In genomic region chr5:132825824-132826391, GRCh38 we compare ENCODE assay signal across 12 cellular contexts. TPM values are rescaled to one million over a fixed set of nuclear protein-coding genes. Genes with fewer than 3 reads are reported as not detected.
DNase-seq lines count a peak whose midpoint lies in the region; TF ChIP-seq lines count a peak whose summit lies in the region.
"Had no signal": no experiment of that assay in that cellular context is flagged by ENCODE, and none has a peak within 500 bp of the region (broad histone marks: within the 10 kb centered on the region; RNA-seq: fewer than 3 reads in every experiment).

No MANE protein-coding gene starts in this region.

- no peaks in the 10 kb centered on the region for H3K9me3 Mint-ChIP-seq in activated naive CD8-positive, alpha-beta T cell treated with anti-CD3 and anti-CD28 coated beads for 36 hours
- H3K9me3 Mint-ChIP-seq in Calu3 (ENCODE audit: low read depth, unreplicated experiment), result no peaks in the 10 kb centered on the region

- peak; percentile 21 for DNase-seq in activated CD8-positive, alpha-beta memory T cell treated with anti-CD3 and anti-CD28 coated beads, Interleukin-2, amount 50 U/mL, for 4 hours
- no peak for DNase-seq in activated CD8-positive, alpha-beta memory T cell treated with anti-CD3 and anti-CD28 coated beads, Interleukin-2, amount 50 U/mL, for 48 hours
- peak; percentile 27 for DNase-seq in activated naive CD8-positive, alpha-beta T cell treated with anti-CD3 and anti-CD28 coated beads for 36 hours
- peak; percentile 57 for DNase-seq in left kidney (ENCODE audit: low read depth, low spot score)
- DNase-seq in UCSD-AML1 (lab: John Stamatoyannopoulos, UW; ENCODE audit: unreplicated experiment), result no peak
- DNase-seq in NCI-H524 treated with DMSO at 0.1 percent for 48 hours (lab: John Stamatoyannopoulos, UW), result no peak
- no peak for DNase-seq in Calu3
- DNase-seq: aorta, NCI-H146 had no signal

- H3K36me3 Mint-ChIP-seq in activated naive CD8-positive, alpha-beta T cell treated with anti-CD3 and anti-CD28 coated beads for 36 hours, result no peaks in the 10 kb centered on the region
- H3K36me3 Mint-ChIP-seq in Calu3 (ENCODE audit: insufficient read depth, unreplicated experiment), result peaks cover 31% of the 10 kb centered on the region

- no peak overlapping the region for H3K27ac Mint-ChIP-seq in activated naive CD8-positive, alpha-beta T cell treated with anti-CD3 and anti-CD28 coated beads for 36 hours
- no peak overlapping the region for H3K27ac Mint-ChIP-seq in Calu3 (ENCODE audit: unreplicated experiment)

- peak overlapping the region; percentile 100 for H3K27ac ChIP-seq in temporal lobe (ENCODE audit: low read depth, low read length)

- H3K27me3 Mint-ChIP-seq in activated naive CD8-positive, alpha-beta T cell treated with anti-CD3 and anti-CD28 coated beads for 36 hours, result peaks cover 73% of the 10 kb centered on the region
- no peaks in the 10 kb centered on the region for H3K27me3 Mint-ChIP-seq in Calu3 (ENCODE audit: unreplicated experiment)

- H3K4me3 Mint-ChIP-seq in activated naive CD8-positive, alpha-beta T cell treated with anti-CD3 and anti-CD28 coated beads for 36 hours, result peak overlapping the region; percentile 34
- no peak overlapping the region for H3K4me3 Mint-ChIP-seq in Calu3 (ENCODE audit: low read depth, unreplicated experiment)

- H3K4me1 Mint-ChIP-seq in activated naive CD8-positive, alpha-beta T cell treated with anti-CD3 and anti-CD28 coated beads for 36 hours, result peaks cover 6% of the 10 kb centered on the region
- peaks cover 11% of the 10 kb centered on the region for H3K4me1 Mint-ChIP-seq in Calu3 (ENCODE audit: low read depth, unreplicated experiment)

- TF ChIP-seq CTCF in Calu3 (IDR thresholded peaks at IDR 0.05; ENCODE audit: unreplicated experiment), result no peak

- CTCF ChIA-PET in Calu3 (lab: Charles Lee), result interaction anchor here (0.6 kb wide), 1 partner anchor 330 kb away, joined by 3 read pairs; no protein-coding TSS in a partner anchor

- intact Hi-C loops in Calu3 (cut with micrococcal nuclease; ENCODE audit: unreplicated experiment), result loop anchor here (10.0 kb wide), 1 partner anchor 241 kb away; no protein-coding TSS in a partner anchor

- BruUV-seq in Calu3 (replicated peaks; lab: Mats Ljungman, UMichigan), result no TSS peak

RNA-seq across cellular contexts. Expression of gene SHROOM1, which starts 4.5 kb away (rescaled TPM):
- 1 to 10 TPM; 1.8 to 2.3 TPM for total RNA-seq in activated naive CD8-positive, alpha-beta T cell treated with anti-CD3 and anti-CD28 coated beads for 36 hours
- total RNA-seq in temporal lobe, result 2.2 TPM
- 24.5 and 27.0 TPM in 2 replicates for total RNA-seq in Calu3 (2022)

RNA-seq across cellular contexts. Expression of gene SOWAHA, which starts 12.8 kb away (rescaled TPM):
- under 1 TPM in 1 of 2 experiments, not detected in 1; 0.06 TPM for total RNA-seq in activated naive CD8-positive, alpha-beta T cell treated with anti-CD3 and anti-CD28 coated beads for 36 hours
- total RNA-seq in temporal lobe, result 4.7 TPM
- total RNA-seq in Calu3 (2022), result 0.78 and 0.88 TPM in 2 replicates
- total RNA-seq: A673, OCI-LY7 had no signal

RNA-seq across cellular contexts. Expression of gene GDF9, which starts 40.4 kb away (rescaled TPM):
- under 1 TPM; 0.26 to 0.29 TPM for total RNA-seq in activated naive CD8-positive, alpha-beta T cell treated with anti-CD3 and anti-CD28 coated beads for 36 hours
- total RNA-seq in temporal lobe (0.98 TPM), Calu3 (2022) (0.61 and 0.94 TPM in 2 replicates)

RNA-seq across cellular contexts. Expression of gene UQCRQ, which starts 40.5 kb away (rescaled TPM):
- total RNA-seq in activated naive CD8-positive, alpha-beta T cell treated with anti-CD3 and anti-CD28 coated beads for 36 hours, result 100 to 1,000 TPM; 652 to 654 TPM
- 76.2 TPM for total RNA-seq in temporal lobe
- total RNA-seq in Calu3 (2022), result 678 and 719 TPM in 2 replicates

RNA-seq across cellular contexts. Expression of gene LEAP2, which starts 47.6 kb away (rescaled TPM):
- 1 to 10 TPM; 1.8 TPM for total RNA-seq in activated naive CD8-positive, alpha-beta T cell treated with anti-CD3 and anti-CD28 coated beads for 36 hours
- total RNA-seq in temporal lobe (0.74 TPM), Calu3 (2022) (2.3 and 2.8 TPM in 2 replicates)

Comparison
In these comparisons a context has a peak if more than half of its experiments do, and no peak if none do; other contexts are left out.
1. DNase-seq: peak in activated CD8-positive, alpha-beta memory T cell treated with anti-CD3 and anti-CD28 coated beads, Interleukin-2, amount 50 U/mL, for 4 hours (single experiment), activated naive CD8-positive, alpha-beta T cell treated with anti-CD3 and anti-CD28 coated beads for 36 hours (single experiment) and left kidney (single experiment); none in activated CD8-positive, alpha-beta memory T cell treated with anti-CD3 and anti-CD28 coated beads, Interleukin-2, amount 50 U/mL, for 48 hours (single experiment), UCSD-AML1 (single experiment), NCI-H524 treated with DMSO at 0.1 percent for 48 hours (single experiment) and Calu3 (single experiment).